8 cellular contexts compared by ENCODE assay signal in genomic region chr1:154220071-154220969, GRCh38. TPM values are rescaled to one million over a fixed set of nuclear protein-coding genes. Genes with fewer than 3 reads are reported as not detected.
DNase-seq lines count a peak whose midpoint lies in the region; FAIRE-seq and TF ChIP-seq lines count a peak whose summit lies in the region.

Gene UBAP2L, plus strand, starts transcription at chr1:154220955. Its CDS starts 4,169 bp downstream, at chr1:154225124.

- peaks cover 12 to 66% of the 10 kb centered on the region in 2 donors for H3K36me3 ChIP-seq in neuronal stem cell (replicated peaks in 1 of 2; ENCODE audit: control insufficient read depth in 2 of 2, insufficient read depth in 2 of 2, low read length in 2 of 2)

- H3K79me1 ChIP-seq in neuronal stem cell (ENCODE audit: low read depth, low read length) = peaks cover 3% of the 10 kb centered on the region

- WGBS in neuronal stem cell (ENCODE audit: extremely low coverage in 2 of 2, insufficient read length in 2 of 2, insufficient replicate concordance in 1 of 2), 2 donors = no CpG with 5 or more reads among the region's 73 CpGs

- FAIRE-seq in frontal cortex (lab: Jason Lieb, UNC) = peak; percentile 34

- H3K23ac ChIP-seq in neuronal stem cell (ENCODE audit: low read depth, low read length, poor library complexity) = peak within 1 kb of the TSS; percentile 97

- H3K9ac ChIP-seq in neuronal stem cell (ENCODE audit: low read depth, low read length, poor library complexity) = peak within 1 kb of the TSS; percentile 99

- H2AK5ac ChIP-seq in neuronal stem cell (ENCODE audit: low read depth, low read length) = peak within 1 kb of the TSS; percentile 97

- no peak within 1 kb of the TSS for H2BK12ac ChIP-seq in neuronal stem cell (ENCODE audit: low read length)

- peak; percentile 97 for DNase-seq in GM03348 (ENCODE audit: low spot score)
- peak; percentile 94 for DNase-seq in HFF-Myc (ENCODE audit: extremely low read depth, low read depth)
- DNase-seq in NAMALWA (ENCODE audit: low spot score) = peak; percentile 100
- DNase-seq in SK-N-DZ (ENCODE audit: low spot score) = peak; percentile 100
- DNase-seq in activated naive CD4-positive, alpha-beta T cell treated with anti-CD3 and anti-CD28 coated beads for 36 hours = peak; percentile 99
- peak; percentile 91 to 94 for DNase-seq in frontal cortex (ENCODE audit: low spot score in 2 of 2)
- peak; percentile 99 for DNase-seq in neuronal stem cell (ENCODE audit: low spot score)

- CTCF ChIA-PET in activated naive CD4-positive, alpha-beta T cell treated with anti-CD3 and anti-CD28 coated beads for 36 hours (lab: Charles Lee) = interaction anchor here (0.6 to 1.0 kb wide), 6 partner anchors 10 to 515 kb away, joined by 3 to 4 read pairs (median 3); no protein-coding TSS in a partner anchor

- H3K4me1 ChIP-seq in neuronal stem cell (ENCODE audit: control insufficient read depth in 2 of 2, insufficient read depth in 1 of 2, low read depth in 1 of 2, low read length in 2 of 2) = peaks cover 4 to 7% of the 10 kb centered on the region in 2 donors

- peaks cover 0 to 6% of the 10 kb centered on the region in 2 donors for H3K9me3 ChIP-seq in neuronal stem cell (replicated peaks in 1 of 2; ENCODE audit: control insufficient read depth in 2 of 2, insufficient read depth in 1 of 2, low read depth in 1 of 2, low read length in 2 of 2)

- intact Hi-C loops in activated naive CD4-positive, alpha-beta T cell treated with anti-CD3 and anti-CD28 coated beads for 36 hours (cut with micrococcal nuclease) = loop anchor here (1.0 to 2.0 kb wide), 10 partner anchors 38 to 438 kb away; partner anchors contain the start of genes HAX1, RPS27 and SLC39A1

- peak within 1 kb of the TSS; percentile 77 for H3K4me2 ChIP-seq in neuronal stem cell (ENCODE audit: insufficient read depth, low read length, poor library complexity, severe bottlenecking)

- H3K27me3 ChIP-seq in neuronal stem cell (ENCODE audit: control insufficient read depth in 3 of 3, insufficient read depth in 3 of 3, low read depth in 1 of 3, low read length in 3 of 3) = no peaks in the 10 kb centered on the region

- H4K8ac ChIP-seq in neuronal stem cell (ENCODE audit: low read depth, low read length) = no peak within 1 kb of the TSS

- peaks cover 6% of the 10 kb centered on the region for H3K9me3 Mint-ChIP-seq in activated naive CD4-positive, alpha-beta T cell treated with anti-CD3 and anti-CD28 coated beads for 36 hours

- peak within 1 kb of the TSS; percentile 99 for H3K27ac ChIP-seq in neuronal stem cell (replicated peaks; ENCODE audit: low read length)

- H3K27ac Mint-ChIP-seq in activated naive CD4-positive, alpha-beta T cell treated with anti-CD3 and anti-CD28 coated beads for 36 hours = peak within 1 kb of the TSS; percentile 98

- peaks cover 55% of the 10 kb centered on the region for H3K36me3 Mint-ChIP-seq in activated naive CD4-positive, alpha-beta T cell treated with anti-CD3 and anti-CD28 coated beads for 36 hours (ENCODE audit: low read depth)

- TF ChIP-seq CTCF in HFF-Myc (IDR thresholded peaks at IDR 0.05; ENCODE audit: low read depth, low read length, missing control alignments) = no peak
- no peak for TF ChIP-seq CTCF in subcutaneous adipose tissue (IDR thresholded peaks at IDR 0.05; ENCODE audit: low read depth)

- H3K4me1 Mint-ChIP-seq in activated naive CD4-positive, alpha-beta T cell treated with anti-CD3 and anti-CD28 coated beads for 36 hours (ENCODE audit: low read depth) = peaks cover 72% of the 10 kb centered on the region

- H2AFZ ChIP-seq in neuronal stem cell (ENCODE audit: low read length) = peak within 1 kb of the TSS; percentile 91

- H4K91ac ChIP-seq in neuronal stem cell (ENCODE audit: low read depth, low read length, poor library complexity) = peak within 1 kb of the TSS; percentile 94

- H3K18ac ChIP-seq in neuronal stem cell (ENCODE audit: low read length) = peak within 1 kb of the TSS; percentile 99

- peak within 1 kb of the TSS; percentile 93 for H3K4ac ChIP-seq in neuronal stem cell (ENCODE audit: low read length)

- H2BK15ac ChIP-seq in neuronal stem cell (ENCODE audit: low read length) = peak within 1 kb of the TSS; percentile 90

- H3K4me3 Mint-ChIP-seq in activated naive CD4-positive, alpha-beta T cell treated with anti-CD3 and anti-CD28 coated beads for 36 hours = peak within 1 kb of the TSS; percentile 96

- H2BK120ac ChIP-seq in neuronal stem cell (ENCODE audit: low read depth, low read length) = peak within 1 kb of the TSS; percentile 94

- H3K4me3 ChIP-seq in HFF-Myc (replicated peaks; ENCODE audit: low read depth, low read length) = peak within 1 kb of the TSS; percentile 95
- peak within 1 kb of the TSS; percentile 95 to 96 for H3K4me3 ChIP-seq in neuronal stem cell (ENCODE audit: low read length in 2 of 2)

- peak within 1 kb of the TSS; percentile 97 for H3K14ac ChIP-seq in neuronal stem cell (ENCODE audit: low read length)

- no peaks in the 10 kb centered on the region for H3K27me3 Mint-ChIP-seq in activated naive CD4-positive, alpha-beta T cell treated with anti-CD3 and anti-CD28 coated beads for 36 hours (ENCODE audit: low read depth)

- H2BK5ac ChIP-seq in neuronal stem cell (ENCODE audit: low read length) = peak within 1 kb of the TSS; percentile 96

RNA-seq across cellular contexts. Expression of gene UBAP2L, which starts in this region (rescaled TPM):
- polyA plus RNA-seq in SK-N-DZ (2014; cell fraction: cytosol; rRNA removed) = 105 and 115 TPM in 2 replicates
- 154 and 210 TPM in 2 replicates for polyA plus RNA-seq in SK-N-DZ (2014; cell fraction: nucleus; rRNA removed)
- 100 to 1,000 TPM; 154 to 164 TPM for total RNA-seq in activated naive CD4-positive, alpha-beta T cell treated with anti-CD3 and anti-CD28 coated beads for 36 hours
- 35.5 TPM for total RNA-seq in frontal cortex
- 156 TPM for polyA plus RNA-seq in neuronal stem cell (2013, experiment 1 of 2)
- 157 TPM for polyA plus RNA-seq in neuronal stem cell (2013, experiment 2 of 2)
- total RNA-seq in subcutaneous adipose tissue = 10 to 100 TPM; 58.8 to 75.7 (median 64.7) TPM

Comparison
In these comparisons a context has a peak if more than half of its experiments do, and no peak if none do; other contexts are left out.
1. Peak in every context shown above with its lines: DNase-seq, H3K4me3 ChIP-seq and H3K27ac ChIP-seq.